2 cellular contexts compared by ENCODE assay signal in the genomic region with DNA sequence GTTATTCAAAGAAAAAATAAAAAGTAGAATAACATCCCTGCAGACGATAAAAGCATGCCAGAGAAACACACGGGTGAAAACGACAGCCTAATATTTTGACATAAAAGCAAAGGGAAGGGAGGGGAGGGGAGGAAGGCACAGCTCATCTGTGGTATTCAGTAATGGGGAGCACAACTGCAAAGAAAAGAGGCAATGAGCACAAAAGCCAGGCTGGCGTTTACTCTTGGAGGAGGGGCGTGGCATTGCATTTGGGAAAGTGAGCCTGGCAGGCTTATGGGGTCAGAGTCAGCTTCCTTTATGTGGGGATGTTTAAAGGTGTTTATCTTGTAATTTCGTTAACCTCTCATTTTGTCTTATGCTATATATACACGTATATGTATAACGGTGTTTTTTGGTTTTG.
TF ChIP-seq lines count a peak whose summit lies in the region.

No MANE protein-coding gene starts in this region.

TF ChIP-seq in GM23338, 12 proteins besides CTCF, POLR2A, EP300 and RAD21 (continued from another document):
- TF ChIP-seq ETS1 (IDR thresholded peaks at IDR 0.05) (no peak), ZNF114 (CRISPR knock-in tag; IDR thresholded peaks at IDR 0.05) (no peak), POLR2AphosphoS5 (IDR thresholded peaks at IDR 0.05; ENCODE audit: low read depth) (no peak), JUNB (IDR thresholded peaks at IDR 0.05; ENCODE audit: unreplicated experiment) (no peak), EZH2 (IDR thresholded peaks at IDR 0.05; ENCODE audit: low read depth, unreplicated experiment) (no peak), ZNF462 (CRISPR knock-in tag; IDR thresholded peaks at IDR 0.05) (no peak), ZNF331 (CRISPR knock-in tag; IDR thresholded peaks at IDR 0.05; ENCODE audit: low read depth) (no peak)

TF ChIP-seq in WTC11, 78 proteins besides CTCF, POLR2A, EP300 and RAD21 (continued from another document):
- TF ChIP-seq, protein P1, sequence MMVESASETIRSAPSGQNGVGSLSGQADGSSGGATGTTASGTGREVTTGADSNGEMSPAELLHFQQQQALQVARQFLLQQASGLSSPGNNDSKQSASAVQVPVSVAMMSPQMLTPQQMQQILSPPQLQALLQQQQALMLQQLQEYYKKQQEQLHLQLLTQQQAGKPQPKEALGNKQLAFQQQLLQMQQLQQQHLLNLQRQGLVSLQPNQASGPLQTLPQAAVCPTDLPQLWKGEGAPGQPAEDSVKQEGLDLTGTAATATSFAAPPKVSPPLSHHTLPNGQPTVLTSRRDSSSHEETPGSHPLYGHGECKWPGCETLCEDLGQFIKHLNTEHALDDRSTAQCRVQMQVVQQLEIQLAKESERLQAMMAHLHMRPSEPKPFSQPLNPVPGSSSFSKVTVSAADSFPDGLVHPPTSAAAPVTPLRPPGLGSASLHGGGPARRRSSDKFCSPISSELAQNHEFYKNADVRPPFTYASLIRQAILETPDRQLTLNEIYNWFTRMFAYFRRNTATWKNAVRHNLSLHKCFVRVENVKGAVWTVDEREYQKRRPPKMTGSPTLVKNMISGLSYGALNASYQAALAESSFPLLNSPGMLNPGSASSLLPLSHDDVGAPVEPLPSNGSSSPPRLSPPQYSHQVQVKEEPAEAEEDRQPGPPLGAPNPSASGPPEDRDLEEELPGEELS (CRISPR knock-in tag; IDR thresholded peaks at IDR 0.05): no peak
- TF ChIP-seq, protein P2, sequence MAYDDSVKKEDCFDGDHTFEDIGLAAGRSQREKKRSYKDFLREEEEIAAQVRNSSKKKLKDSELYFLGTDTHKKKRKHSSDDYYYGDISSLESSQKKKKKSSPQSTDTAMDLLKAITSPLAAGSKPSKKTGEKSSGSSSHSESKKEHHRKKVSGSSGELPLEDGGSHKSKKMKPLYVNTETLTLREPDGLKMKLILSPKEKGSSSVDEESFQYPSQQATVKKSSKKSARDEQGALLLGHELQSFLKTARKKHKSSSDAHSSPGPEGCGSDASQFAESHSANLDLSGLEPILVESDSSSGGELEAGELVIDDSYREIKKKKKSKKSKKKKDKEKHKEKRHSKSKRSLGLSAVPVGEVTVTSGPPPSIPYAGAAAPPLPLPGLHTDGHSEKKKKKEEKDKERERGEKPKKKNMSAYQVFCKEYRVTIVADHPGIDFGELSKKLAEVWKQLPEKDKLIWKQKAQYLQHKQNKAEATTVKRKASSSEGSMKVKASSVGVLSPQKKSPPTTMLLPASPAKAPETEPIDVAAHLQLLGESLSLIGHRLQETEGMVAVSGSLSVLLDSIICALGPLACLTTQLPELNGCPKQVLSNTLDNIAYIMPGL (CRISPR knock-in tag; IDR thresholded peaks at IDR 0.05): no peak
- TF ChIP-seq ZNF219 (CRISPR knock-in tag; IDR thresholded peaks at IDR 0.05; ENCODE audit: borderline replicate concordance) (no peak), ZNF423 (CRISPR knock-in tag; IDR thresholded peaks at IDR 0.05) (no peak), ZNF263 (CRISPR knock-in tag; IDR thresholded peaks at IDR 0.05; ENCODE audit: low read depth) (no peak), ATF1 (CRISPR knock-in tag; IDR thresholded peaks at IDR 0.05) (no peak)
- TF ChIP-seq, protein P3, sequence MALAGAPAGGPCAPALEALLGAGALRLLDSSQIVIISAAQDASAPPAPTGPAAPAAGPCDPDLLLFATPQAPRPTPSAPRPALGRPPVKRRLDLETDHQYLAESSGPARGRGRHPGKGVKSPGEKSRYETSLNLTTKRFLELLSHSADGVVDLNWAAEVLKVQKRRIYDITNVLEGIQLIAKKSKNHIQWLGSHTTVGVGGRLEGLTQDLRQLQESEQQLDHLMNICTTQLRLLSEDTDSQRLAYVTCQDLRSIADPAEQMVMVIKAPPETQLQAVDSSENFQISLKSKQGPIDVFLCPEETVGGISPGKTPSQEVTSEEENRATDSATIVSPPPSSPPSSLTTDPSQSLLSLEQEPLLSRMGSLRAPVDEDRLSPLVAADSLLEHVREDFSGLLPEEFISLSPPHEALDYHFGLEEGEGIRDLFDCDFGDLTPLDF (CRISPR knock-in tag; IDR thresholded peaks at IDR 0.05): no peak
- TF ChIP-seq, protein P4, sequence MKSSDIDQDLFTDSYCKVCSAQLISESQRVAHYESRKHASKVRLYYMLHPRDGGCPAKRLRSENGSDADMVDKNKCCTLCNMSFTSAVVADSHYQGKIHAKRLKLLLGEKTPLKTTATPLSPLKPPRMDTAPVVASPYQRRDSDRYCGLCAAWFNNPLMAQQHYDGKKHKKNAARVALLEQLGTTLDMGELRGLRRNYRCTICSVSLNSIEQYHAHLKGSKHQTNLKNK (CRISPR knock-in tag; IDR thresholded peaks at IDR 0.05): no peak
- TF ChIP-seq, protein P5, sequence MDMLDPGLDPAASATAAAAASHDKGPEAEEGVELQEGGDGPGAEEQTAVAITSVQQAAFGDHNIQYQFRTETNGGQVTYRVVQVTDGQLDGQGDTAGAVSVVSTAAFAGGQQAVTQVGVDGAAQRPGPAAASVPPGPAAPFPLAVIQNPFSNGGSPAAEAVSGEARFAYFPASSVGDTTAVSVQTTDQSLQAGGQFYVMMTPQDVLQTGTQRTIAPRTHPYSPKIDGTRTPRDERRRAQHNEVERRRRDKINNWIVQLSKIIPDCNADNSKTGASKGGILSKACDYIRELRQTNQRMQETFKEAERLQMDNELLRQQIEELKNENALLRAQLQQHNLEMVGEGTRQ (CRISPR knock-in tag; IDR thresholded peaks at IDR 0.05): no peak
